9 cellular contexts compared by ENCODE assay signal in the genomic region with DNA sequence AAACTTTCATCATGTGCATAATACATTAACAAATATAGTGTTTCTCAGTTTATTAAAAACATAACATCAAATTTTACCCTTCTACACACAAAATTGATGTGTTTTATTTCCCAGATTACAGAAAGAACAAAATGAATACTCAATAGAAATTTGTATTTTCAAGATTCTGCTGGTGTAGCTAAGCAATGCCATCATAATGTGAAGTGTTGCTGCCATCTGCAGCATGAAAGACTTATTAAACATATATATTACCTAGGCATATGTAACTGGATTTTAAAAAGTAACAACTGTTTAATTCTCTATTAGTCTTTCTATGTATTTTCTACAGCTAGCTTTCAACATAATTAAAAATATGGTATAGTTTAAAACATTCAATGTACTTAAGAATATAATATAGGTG. TPM values are rescaled to one million over a fixed set of nuclear protein-coding genes. Genes with fewer than 3 reads are reported as not detected.
DNase-seq lines count a peak whose midpoint lies in the region; ATAC-seq and TF ChIP-seq lines count a peak whose summit lies in the region.
"Had no signal": no experiment of that assay in that cellular context is flagged by ENCODE, and none has a peak within 500 bp of the region (broad histone marks: within the 10 kb centered on the region; RNA-seq: fewer than 3 reads in every experiment).

No MANE protein-coding gene starts in this region.

- DNase-seq in CD1c-positive myeloid dendritic cell (ENCODE audit: extremely low spot score) (peak; percentile 74), GM10248 (ENCODE audit: extremely low spot score) (no peak), RPMI8226 (peak; percentile 24), dorsolateral prefrontal cortex (peak in 1 of 10 donors; percentile 36), nephron progenitor cell (no peak)

- no peaks in the 10 kb centered on the region for H3K27me3 ChIP-seq in dorsolateral prefrontal cortex

- ATAC-seq in HG03354 (IDR thresholded peaks at IDR 0.05; ENCODE audit: poor library complexity, severe bottlenecking, unreplicated experiment) (peak; percentile 76), GM19397 (IDR thresholded peaks at IDR 0.05; ENCODE audit: unreplicated experiment) (no peak), GM18505 (IDR thresholded peaks at IDR 0.05; ENCODE audit: unreplicated experiment) (no peak)

- H3K4me3 ChIP-seq in dorsolateral prefrontal cortex: no peak overlapping the region

- CTCF ChIA-PET in GM10248 (lab: Yijun Ruan, JAX): interaction anchor here (0.7 to 2.3 kb wide), 19 partner anchors 13 to 512 kb away, joined by 3 to 28 read pairs (median 3); a partner anchor contains a TSS

- no peaks in the 10 kb centered on the region for H3K27me3 Mint-ChIP-seq in nephron progenitor cell (ENCODE audit: low read depth, poor library complexity)

- TF ChIP-seq POLR2A in GM18505 (IDR thresholded peaks at IDR 0.05; ENCODE audit: borderline replicate concordance, extremely low read depth, insufficient read depth, insufficient read length): no peak

- intact Hi-C loops in dorsolateral prefrontal cortex (cut with DNase I): loop anchor here in 1 of 2 donors (5.0 kb wide), 1 partner anchor 360 kb away; no protein-coding TSS in a partner anchor

- H3K27ac ChIP-seq in dorsolateral prefrontal cortex: no peak overlapping the region

- H3K9me3 Mint-ChIP-seq in nephron progenitor cell: peaks cover 4% of the 10 kb centered on the region

- POLR2A ChIA-PET in GM10248 (lab: Yijun Ruan, JAX): no interaction called here

- no peak overlapping the region for H3K4me3 Mint-ChIP-seq in nephron progenitor cell
- H3K4me3 Mint-ChIP-seq: T-helper 1 cell treated with Interleukin-12 subunit alpha and Interleukin-12 subunit beta and Interleukin-4 antibody, amounts not matched to agents 30 μg/mL and 1 μg/mL, for 36 hours had no signal

- no peaks in the 10 kb centered on the region for H3K4me1 Mint-ChIP-seq in nephron progenitor cell

- peak; percentile 38 for TF ChIP-seq CTCF in GM10248 (IDR thresholded peaks at IDR 0.05; ENCODE audit: control extremely low read depth, extremely low read depth, low read depth, missing control alignments)
- peak; percentile 12 to 83 (median 56) for TF ChIP-seq CTCF in dorsolateral prefrontal cortex (IDR thresholded peaks at IDR 0.05 in 54 of 56, conservative IDR thresholded peaks at IDR 0.05 in 2 of 56; ENCODE audit: low read depth in 1 of 56, partially characterized antibody in 56 of 56)
- TF ChIP-seq CTCF in nephron progenitor cell (IDR thresholded peaks at IDR 0.05): peak; percentile 18

- H3K27ac Mint-ChIP-seq in nephron progenitor cell: no peak overlapping the region
- H3K27ac Mint-ChIP-seq: T-helper 1 cell treated with Interleukin-12 subunit alpha and Interleukin-12 subunit beta and Interleukin-4 antibody, amounts not matched to agents 30 μg/mL and 1 μg/mL, for 36 hours had no signal

- H3K36me3 Mint-ChIP-seq in nephron progenitor cell (ENCODE audit: low read depth): peaks cover under 1% of the 10 kb centered on the region

RNA-seq across cellular contexts. Expression of a gene that starts 27.5 kb away (rescaled TPM):
- under 1 TPM in 12 of 120 experiments, not detected in 108; 0.23 to 0.66 (median 0.37) TPM for total RNA-seq in dorsolateral prefrontal cortex

RNA-seq across cellular contexts. Expression of a gene that starts 33.3 kb away (rescaled TPM):
- total RNA-seq in dorsolateral prefrontal cortex: 100 to 1,000 TPM in 4 of 120 experiments, 10 to 100 TPM in 116; 17.6 to 125 (median 40.5) TPM

Comparison
In these comparisons a context has a peak if more than half of its experiments do, and no peak if none do; other contexts are left out.
1. DNase-seq: peak in CD1c-positive myeloid dendritic cell (single experiment) and RPMI8226 (single experiment); none in GM10248 (single experiment) and nephron progenitor cell (single experiment).
2. Peak in every context shown above with its lines, with median percentiles within 50 percentile points of each other: CTCF ChIP-seq.